8 cellular contexts compared by ENCODE assay signal in genomic region chr3:126476166-126476975, GRCh38. TPM values are rescaled to one million over a fixed set of nuclear protein-coding genes. Genes with fewer than 3 reads are reported as not detected.
DNase-seq lines count a peak whose midpoint lies in the region; ATAC-seq and TF ChIP-seq lines count a peak whose summit lies in the region.

No MANE protein-coding gene starts in this region.

- ATAC-seq in GM21515 (IDR thresholded peaks at IDR 0.05; ENCODE audit: unreplicated experiment), result peak; percentile 33

- peak in 1 of 2 donors; percentile 6 for TF ChIP-seq RAD21 in liver (IDR thresholded peaks at IDR 0.05)

- H3K27me3 ChIP-seq in HUES48 (ENCODE audit: control insufficient read depth, insufficient read depth, low read length), result no peaks in the 10 kb centered on the region
- no peaks in the 10 kb centered on the region for H3K27me3 ChIP-seq in liver (ENCODE audit: control insufficient read depth in 4 of 4, insufficient read depth in 4 of 4, low read length in 3 of 4)
- no peaks in the 10 kb centered on the region for H3K27me3 ChIP-seq in subcutaneous abdominal adipose tissue (ENCODE audit: control insufficient read depth in 5 of 5, insufficient read depth in 4 of 5, low read length in 5 of 5)

- H3K9ac ChIP-seq in HUES48 (ENCODE audit: low read depth, low read length) (peak overlapping the region; percentile 83), SK-N-MC (ENCODE audit: insufficient read length) (peak overlapping the region; percentile 62), liver (ENCODE audit: low read depth in 1 of 2, low read length in 2 of 2) (peak overlapping the region; percentile 61 to 95), subcutaneous abdominal adipose tissue (ENCODE audit: low read length in 5 of 5) (peak overlapping the region; percentile 68 to 93 (median 84))

- H3K4me1 ChIP-seq in HUES48 (ENCODE audit: control insufficient read depth, insufficient read depth, low read length), result peaks cover 23% of the 10 kb centered on the region
- H3K4me1 ChIP-seq in liver (ENCODE audit: control insufficient read depth in 4 of 4, insufficient read depth in 4 of 4, low read length in 3 of 4), result peaks cover 3 to 38% (median 26%) of the 10 kb centered on the region in 4 donors
- H3K4me1 ChIP-seq in subcutaneous abdominal adipose tissue (ENCODE audit: control insufficient read depth in 5 of 5, insufficient read depth in 5 of 5, low read length in 5 of 5), result peaks cover 20 to 43% (median 38%) of the 10 kb centered on the region in 5 donors

- H3K9me3 ChIP-seq in HUES48 (ENCODE audit: control insufficient read depth, insufficient read depth, low read length) (no peaks in the 10 kb centered on the region), SK-N-MC (ENCODE audit: low read depth, low read length) (no peaks in the 10 kb centered on the region), liver (ENCODE audit: control insufficient read depth in 4 of 4, low read length in 3 of 4) (no peaks in the 10 kb centered on the region), subcutaneous abdominal adipose tissue (ENCODE audit: control insufficient read depth in 5 of 5, low read length in 5 of 5) (no peaks in the 10 kb centered on the region)

- DNase-seq in DMS114 treated with DMSO at 0.1 percent for 48 hours (lab: John Stamatoyannopoulos, UW; ENCODE audit: unreplicated experiment) (peak; percentile 33), SK-N-MC (ENCODE audit: low read depth, low spot score) (no peak), RPMI8226 (no peak)

- 11% methylated on average over 55 of the region's 63 CpGs for WGBS in liver

- H3K4me3 ChIP-seq in HUES48 (ENCODE audit: low read depth, low read length) (peak overlapping the region; percentile 85), SK-N-MC (peak overlapping the region; percentile 78), liver (ENCODE audit: low read depth in 1 of 3, low read length in 3 of 3) (peak overlapping the region; percentile 55 to 85 (median 58)), subcutaneous abdominal adipose tissue (ENCODE audit: low read depth in 1 of 5, low read length in 5 of 5) (peak overlapping the region; percentile 83 to 92 (median 88))

- no peak for TF ChIP-seq CTCF in liver (IDR thresholded peaks at IDR 0.05; ENCODE audit: low read depth, low read length, missing input control)

- H3K36me3 ChIP-seq in HUES48 (ENCODE audit: control insufficient read depth, insufficient read depth, low read length) (peaks cover 10% of the 10 kb centered on the region), SK-N-MC (ENCODE audit: insufficient read depth, low read length) (peaks cover 22% of the 10 kb centered on the region), liver (ENCODE audit: control insufficient read depth in 4 of 4, insufficient read depth in 3 of 4, low read depth in 1 of 4, low read length in 3 of 4) (peaks cover 0 to under 1% (median 0%) of the 10 kb centered on the region in 4 donors), subcutaneous abdominal adipose tissue (ENCODE audit: control insufficient read depth in 5 of 5, insufficient read depth in 5 of 5, low read length in 5 of 5) (peaks cover 0 to 3% (median under 1%) of the 10 kb centered on the region in 5 donors)

- H3K27ac ChIP-seq in HUES48 (ENCODE audit: low read depth, low read length), result peak overlapping the region; percentile 67
- H3K27ac ChIP-seq in SK-N-MC, result peak overlapping the region; percentile 64; the same call in 1 of the 2 replicates
- peak overlapping the region; percentile 63 for H3K27ac ChIP-seq in cingulate gyrus (ENCODE audit: low read depth, low read length)
- peak overlapping the region; percentile 95 for H3K27ac ChIP-seq in liver (ENCODE audit: low read depth in 1 of 2, low read length in 2 of 2)
- H3K27ac ChIP-seq in subcutaneous abdominal adipose tissue (ENCODE audit: low read depth, low read length), result peak overlapping the region; percentile 72

TF ChIP-seq in liver, 16 proteins besides CTCF, POLR2A, EP300 and RAD21:
- TF ChIP-seq EGR1 (IDR thresholded peaks at IDR 0.05; ENCODE audit: low read depth in 2 of 2) (no peak), ZBTB33 (IDR thresholded peaks at IDR 0.05) (no peak), SP1 (IDR thresholded peaks at IDR 0.05) (peak; percentile 28), RXRA (IDR thresholded peaks at IDR 0.05) (peak in 1 of 2 donors; percentile 7), YY1 (IDR thresholded peaks at IDR 0.05) (peak; percentile 4), FOXA2 (IDR thresholded peaks at IDR 0.05) (no peak), TAF1 (conservative IDR thresholded peaks at IDR 0.05) (no peak), HNF4G (IDR thresholded peaks at IDR 0.05) (no peak), ATF3 (IDR thresholded peaks at IDR 0.05) (no peak), JUND (IDR thresholded peaks at IDR 0.05) (no peak), GABPA (IDR thresholded peaks at IDR 0.05 in 1 of 2, conservative IDR thresholded peaks at IDR 0.05 in 1 of 2) (no peak), HNF4A (conservative IDR thresholded peaks at IDR 0.05) (no peak)
- TF ChIP-seq, protein P1, sequence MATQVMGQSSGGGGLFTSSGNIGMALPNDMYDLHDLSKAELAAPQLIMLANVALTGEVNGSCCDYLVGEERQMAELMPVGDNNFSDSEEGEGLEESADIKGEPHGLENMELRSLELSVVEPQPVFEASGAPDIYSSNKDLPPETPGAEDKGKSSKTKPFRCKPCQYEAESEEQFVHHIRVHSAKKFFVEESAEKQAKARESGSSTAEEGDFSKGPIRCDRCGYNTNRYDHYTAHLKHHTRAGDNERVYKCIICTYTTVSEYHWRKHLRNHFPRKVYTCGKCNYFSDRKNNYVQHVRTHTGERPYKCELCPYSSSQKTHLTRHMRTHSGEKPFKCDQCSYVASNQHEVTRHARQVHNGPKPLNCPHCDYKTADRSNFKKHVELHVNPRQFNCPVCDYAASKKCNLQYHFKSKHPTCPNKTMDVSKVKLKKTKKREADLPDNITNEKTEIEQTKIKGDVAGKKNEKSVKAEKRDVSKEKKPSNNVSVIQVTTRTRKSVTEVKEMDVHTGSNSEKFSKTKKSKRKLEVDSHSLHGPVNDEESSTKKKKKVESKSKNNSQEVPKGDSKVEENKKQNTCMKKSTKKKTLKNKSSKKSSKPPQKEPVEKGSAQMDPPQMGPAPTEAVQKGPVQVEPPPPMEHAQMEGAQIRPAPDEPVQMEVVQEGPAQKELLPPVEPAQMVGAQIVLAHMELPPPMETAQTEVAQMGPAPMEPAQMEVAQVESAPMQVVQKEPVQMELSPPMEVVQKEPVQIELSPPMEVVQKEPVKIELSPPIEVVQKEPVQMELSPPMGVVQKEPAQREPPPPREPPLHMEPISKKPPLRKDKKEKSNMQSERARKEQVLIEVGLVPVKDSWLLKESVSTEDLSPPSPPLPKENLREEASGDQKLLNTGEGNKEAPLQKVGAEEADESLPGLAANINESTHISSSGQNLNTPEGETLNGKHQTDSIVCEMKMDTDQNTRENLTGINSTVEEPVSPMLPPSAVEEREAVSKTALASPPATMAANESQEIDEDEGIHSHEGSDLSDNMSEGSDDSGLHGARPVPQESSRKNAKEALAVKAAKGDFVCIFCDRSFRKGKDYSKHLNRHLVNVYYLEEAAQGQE (IDR thresholded peaks at IDR 0.05), result peak; percentile 30

RNA-seq across cellular contexts. Expression of gene ZXDC, which starts 0.7 kb away (rescaled TPM):
- 10 to 100 TPM; 17.2 to 42.3 TPM for total RNA-seq in liver
- polyA plus RNA-seq in liver, result 10 to 100 TPM in 1 of 2 donors, 1 to 10 TPM in 1; 7.0 to 10.5 TPM

RNA-seq across cellular contexts. Expression of gene UROC1, which starts 41.2 kb away (rescaled TPM):
- 10 to 100 TPM in 1 of 2 donors, 1 to 10 TPM in 1; 5.9 to 28.4 TPM for total RNA-seq in liver
- 10 to 100 TPM; 16.5 to 20.0 TPM for polyA plus RNA-seq in liver

RNA-seq across cellular contexts. Expression of gene CHST13, which starts 47.6 kb away (rescaled TPM):
- 10 to 100 TPM; 19.7 to 39.1 TPM for total RNA-seq in liver
- polyA plus RNA-seq in liver, result 10 to 100 TPM; 22.1 to 28.3 TPM
